23 cellular contexts compared by ENCODE assay signal in the genomic region with DNA sequence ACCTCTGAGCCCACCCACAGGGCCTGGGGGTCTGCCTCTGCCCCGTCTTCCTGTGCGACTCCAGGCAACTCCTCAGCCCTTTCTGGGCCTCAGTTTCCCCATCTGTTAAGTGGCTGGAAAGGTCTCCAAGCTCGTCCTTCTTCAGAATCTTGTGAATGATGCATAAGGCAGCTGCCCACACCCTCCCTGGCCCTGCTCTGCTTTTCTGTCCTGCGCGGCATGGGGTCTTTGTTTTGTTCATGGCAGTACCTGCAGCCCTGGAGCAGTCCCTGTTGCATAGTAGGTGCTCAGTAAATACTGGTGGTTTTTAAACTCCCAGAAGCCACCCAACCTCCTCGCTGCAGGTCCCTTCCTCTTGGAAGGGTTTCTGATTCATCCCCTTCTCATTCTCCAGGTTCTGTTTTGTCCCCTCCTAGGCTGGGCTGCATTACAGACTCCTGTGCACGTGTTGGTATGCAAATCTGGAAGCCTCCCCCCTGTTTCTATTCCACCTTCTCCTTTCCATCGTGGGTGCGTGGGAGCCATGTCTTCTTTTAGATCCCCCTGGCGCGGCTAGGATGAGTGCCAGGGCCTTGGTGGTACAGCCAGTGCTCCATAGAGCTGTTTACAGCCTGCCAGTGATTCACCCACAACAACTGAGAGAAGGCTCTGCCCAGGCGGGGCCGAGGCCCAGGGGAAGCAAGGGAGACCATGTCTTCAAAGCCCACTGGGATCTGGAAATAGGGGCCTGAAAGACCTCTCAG. TPM values are rescaled to one million over a fixed set of nuclear protein-coding genes. Genes with fewer than 3 reads are reported as not detected.
DNase-seq lines count a peak whose midpoint lies in the region; ATAC-seq, FAIRE-seq and TF ChIP-seq lines count a peak whose summit lies in the region.
"Had no signal": no experiment of that assay in that cellular context is flagged by ENCODE, and none has a peak within 500 bp of the region (broad histone marks: within the 10 kb centered on the region; RNA-seq: fewer than 3 reads in every experiment).

No MANE protein-coding gene starts in this region.

- TF ChIP-seq CTCF in SK-N-SH (IDR thresholded peaks at IDR 0.05), result no peak
- TF ChIP-seq CTCF in astrocyte (IDR thresholded peaks at IDR 0.05; ENCODE audit: insufficient read depth, low read depth, low read length), result no peak
- TF ChIP-seq CTCF in stomach (IDR thresholded peaks at IDR 0.05), result no peak

- H3K27ac Mint-ChIP-seq in astrocyte (ENCODE audit: unreplicated experiment), result peak overlapping the region; percentile 69
- H3K27ac Mint-ChIP-seq: activated CD8-positive, alpha-beta T cell treated with anti-CD3 and anti-CD28 coated beads for 36 hours had no signal

- H3K27me3 Mint-ChIP-seq in astrocyte (ENCODE audit: low read depth, unreplicated experiment), result peaks cover 6% of the 10 kb centered on the region

- H3K36me3 Mint-ChIP-seq in astrocyte (ENCODE audit: low read depth, unreplicated experiment), result no peaks in the 10 kb centered on the region

- CTCF ChIA-PET in SK-N-SH (lab: Yijun Ruan, JAX), result interaction anchor here (0.8 to 1.9 kb wide), 13 partner anchors 9 to 123 kb away, joined by 3 to 8 read pairs (median 5); a partner anchor contains a TSS

- TF ChIP-seq EP300 in SK-N-SH (IDR thresholded peaks at IDR 0.05; ENCODE audit: borderline replicate concordance in 1 of 2, low read depth in 1 of 2, low read length in 1 of 2) (no peak), stomach (IDR thresholded peaks at IDR 0.05) (no peak)

- peaks cover 9 to 42% of the 10 kb centered on the region in 2 experiments; a peak in 2 of 4 replicates for H3K4me1 ChIP-seq in SK-N-SH (ENCODE audit: control insufficient read depth in 1 of 2, insufficient read depth in 2 of 2, low read depth in 1 of 2, low read length in 1 of 2)
- H3K4me1 ChIP-seq in astrocyte (ENCODE audit: insufficient read depth, low read length), result peaks cover 37% of the 10 kb centered on the region
- H3K4me1 ChIP-seq in stomach, result peaks cover 5 to 10% (median 6%) of the 10 kb centered on the region in 4 donors

- H2AFZ ChIP-seq in SK-N-SH (ENCODE audit: low read depth) (no peak overlapping the region), astrocyte (ENCODE audit: low read depth, low read length) (no peak overlapping the region)

- WGBS in SK-N-SH (ENCODE audit: low lambda C conversion rate), result 70% methylated on average over 13 of the region's 13 CpGs
- WGBS in stomach, 5 donors, result 73 to 81% (median 74%) methylated on average over 13 of the region's 13 CpGs

- H3K79me2 ChIP-seq in SK-N-SH (ENCODE audit: insufficient read depth) (no peaks in the 10 kb centered on the region), astrocyte (ENCODE audit: insufficient read depth, low read length) (no peaks in the 10 kb centered on the region)

- TF ChIP-seq RAD21 in SK-N-SH (IDR thresholded peaks at IDR 0.05; ENCODE audit: low read length), result no peak

- POLR2A ChIA-PET in SK-N-SH (lab: Yijun Ruan, JAX), result interaction anchor here (1.0 kb wide), 1 partner anchor 19 kb away, joined by 4 read pairs; a partner anchor contains a TSS

- DNase-seq in SK-N-SH (no peak), astrocyte (ENCODE audit: low read depth) (no peak), inferior parietal cortex (ENCODE audit: extremely low spot score) (peak; percentile 58), stomach (no peak), GM12891 (ENCODE audit: insufficient read length, low spot score) (no peak), pons (ENCODE audit: low spot score) (no peak)
- DNase-seq: activated CD8-positive, alpha-beta T cell treated with anti-CD3 and anti-CD28 coated beads for 36 hours; activated naive CD4-positive, alpha-beta T cell treated with anti-CD3 and anti-CD28 coated beads, Interleukin-2, amount 50 U/mL, for 16 hours; activated T-cell treated with anti-CD3 and anti-CD28 coated beads, Interleukin-2, amount 50 U/mL, for 4 hours; dermis blood vessel endothelial cell; erythroblast; midbrain; NCI-H1417; NCI-H748 treated with DMSO at 0.1 percent for 48 hours; nucleus accumbens; stimulated activated CD4-positive, alpha-beta T cell treated with anti-CD3 and anti-CD28 coated beads, Interleukin-4, amount 100 ng/mL, for 4 hours; stimulated activated CD8-positive, alpha-beta memory T cell treated with anti-CD3 and anti-CD28 coated beads, Interleukin-4, amount 100 ng/mL, for 48 hours; transverse colon had no signal

- no peaks in the 10 kb centered on the region for H3F3A ChIP-seq in SK-N-SH (replicated peaks; ENCODE audit: insufficient read depth)

- H3K4me2 ChIP-seq in SK-N-SH (peak overlapping the region; percentile 27; the same call in 1 of the 2 replicates), astrocyte (ENCODE audit: low read length) (peak overlapping the region; percentile 75)

- H3K9me3 ChIP-seq in SK-N-SH (no peaks in the 10 kb centered on the region), astrocyte (ENCODE audit: insufficient read depth, low read depth, low read length) (no peaks in the 10 kb centered on the region), stomach (no peaks in the 10 kb centered on the region)
- H3K9me3 ChIP-seq: transverse colon had no signal

- intact Hi-C loops in stomach (cut with DNase I; ENCODE audit: low total_unique reads), result no loop called here

- H4K20me1 ChIP-seq in SK-N-SH (ENCODE audit: insufficient read depth) (no peaks in the 10 kb centered on the region), astrocyte (ENCODE audit: insufficient read depth, low read length) (no peaks in the 10 kb centered on the region)

- peak overlapping the region; percentile 57 for H3K4me3 Mint-ChIP-seq in astrocyte (ENCODE audit: unreplicated experiment)
- H3K4me3 Mint-ChIP-seq: activated CD8-positive, alpha-beta T cell treated with anti-CD3 and anti-CD28 coated beads for 36 hours; activated T-cell treated with anti-CD3 and anti-CD28 coated beads, Interleukin-2, amount 50 U/mL, for 4 hours had no signal

- H3K27ac ChIP-seq in SK-N-SH (ENCODE audit: low read depth in 2 of 2, low read length in 1 of 2) (no peak overlapping the region; a peak in 1 of 4 replicates), astrocyte (ENCODE audit: low read depth, low read length) (peak overlapping the region; percentile 29), stomach (peak overlapping the region in 3 of 5 donors; percentile 10 to 70 (median 42))
- H3K27ac ChIP-seq: 22Rv1, brain microvascular endothelial cell had no signal

- H3K9me3 Mint-ChIP-seq in astrocyte (ENCODE audit: unreplicated experiment), result no peaks in the 10 kb centered on the region
- H3K9me3 Mint-ChIP-seq: activated CD8-positive, alpha-beta T cell treated with anti-CD3 and anti-CD28 coated beads for 36 hours; activated T-cell treated with anti-CD3 and anti-CD28 coated beads, Interleukin-2, amount 50 U/mL, for 4 hours had no signal

- H3K9me2 ChIP-seq in SK-N-SH, result no peaks in the 10 kb centered on the region

- ATAC-seq in SK-N-SH treated with all-trans-retinoic acid at 6 μM for 48 hours (no peak), GM21526 (IDR thresholded peaks at IDR 0.05; ENCODE audit: low FRiP score, unreplicated experiment) (no peak)
- ATAC-seq: activated CD8-positive, alpha-beta T cell treated with anti-CD3 and anti-CD28 coated beads for 36 hours; activated T-cell treated with anti-CD3 and anti-CD28 coated beads, Interleukin-2, amount 50 U/mL, for 4 hours had no signal

- H3K4me1 Mint-ChIP-seq in astrocyte (ENCODE audit: low read depth, unreplicated experiment), result peaks cover 39% of the 10 kb centered on the region

- TF ChIP-seq POLR2A in stomach (IDR thresholded peaks at IDR 0.05) (no peak), GM12891 (IDR thresholded peaks at IDR 0.05; ENCODE audit: low read depth, low read length) (no peak)

- H3K4me3 ChIP-seq in SK-N-SH (ENCODE audit: low read depth in 2 of 2, low read length in 1 of 2) (no peak overlapping the region), astrocyte (ENCODE audit: insufficient read depth, low read depth, low read length) (peak overlapping the region; percentile 1), stomach (no peak overlapping the region)
- H3K4me3 ChIP-seq: transverse colon had no signal

- H3K27me3 ChIP-seq in SK-N-SH (ENCODE audit: insufficient read depth) (no peaks in the 10 kb centered on the region; the same call in 1 of the 2 replicates), astrocyte (ENCODE audit: insufficient read depth, low read length) (no peaks in the 10 kb centered on the region), stomach (peaks cover 0 to 66% (median 4%) of the 10 kb centered on the region in 3 donors)
- H3K27me3 ChIP-seq: transverse colon had no signal

- H3K36me3 ChIP-seq in SK-N-SH (replicated peaks in 1 of 2; ENCODE audit: control insufficient read depth in 1 of 2, insufficient read depth in 2 of 2, low read length in 1 of 2) (no peaks in the 10 kb centered on the region), astrocyte (ENCODE audit: insufficient read depth, low read length) (no peaks in the 10 kb centered on the region), stomach (no peaks in the 10 kb centered on the region)
- H3K36me3 ChIP-seq: brain microvascular endothelial cell, transverse colon had no signal

- no peak for FAIRE-seq in astrocyte (lab: Jason Lieb, UNC)
- no peak for FAIRE-seq in GM12891 (lab: Jason Lieb, UNC)
- FAIRE-seq: H54 had no signal

- no peak overlapping the region for H3K9ac ChIP-seq in SK-N-SH
- peak overlapping the region; percentile 36 for H3K9ac ChIP-seq in astrocyte (ENCODE audit: low read length)

TF ChIP-seq in SK-N-SH, 30 proteins besides CTCF, POLR2A, EP300 and RAD21 (continues in another document):
- TF ChIP-seq RFX5 (IDR thresholded peaks at IDR 0.05; ENCODE audit: low read length), result no peak
- no peak for TF ChIP-seq MXI1 (IDR thresholded peaks at IDR 0.05; ENCODE audit: low read depth, low read length)
- no peak for TF ChIP-seq JUND (IDR thresholded peaks at IDR 0.05)
- TF ChIP-seq GATA2 (CRISPR knock-in tag; IDR thresholded peaks at IDR 0.05), result no peak

TF ChIP-seq in SK-N-SH treated with all-trans-retinoic acid at 6 μM for 48 hours, 23 proteins besides CTCF, POLR2A, EP300 and RAD21 (continues in another document):
- no peak for TF ChIP-seq GLIS3 (CRISPR knock-in tag; IDR thresholded peaks at IDR 0.05)

TF ChIP-seq in GM12891, 5 proteins besides CTCF, POLR2A, EP300 and RAD21:
- no peak for TF ChIP-seq SPI1 (IDR thresholded peaks at IDR 0.05; ENCODE audit: low read depth, low read length)

RNA-seq across cellular contexts. Expression of a gene that starts 19.3 kb away (rescaled TPM):
- 1.1 and 1.4 TPM in 2 replicates for polyA plus RNA-seq in SK-N-SH (2012; rRNA removed)
- polyA plus RNA-seq in SK-N-SH (2012; cell fraction: cytosol; rRNA removed), result 1.5 and 3.4 TPM in 2 replicates
- 1.9 and 3.2 TPM in 2 replicates for polyA plus RNA-seq in SK-N-SH (2012; cell fraction: nucleus; rRNA removed)
- total RNA-seq in astrocyte, result 3.7 and 3.8 TPM in 2 replicates
- total RNA-seq in stomach, result 1 to 10 TPM in 3 of 5 donors, under 1 TPM in 1, not detected in 1; 0.92 to 8.4 (median 2.9) TPM
- 1 to 10 TPM; 1.2 to 1.5 (median 1.4) TPM for polyA plus RNA-seq in stomach
- not detected for polyA plus RNA-seq in GM12891 (2012; ENCODE audit: low read depth, missing spikeins)
- total RNA-seq: activated CD8-positive, alpha-beta T cell treated with anti-CD3 and anti-CD28 coated beads for 36 hours had no signal

Comparison
In these comparisons a context has a peak if more than half of its experiments do, and no peak if none do; other contexts are left out.
1. H3K27ac ChIP-seq: peak in astrocyte (single experiment) and stomach (3 of 5); none in SK-N-SH (0 of 2).